ENCODE assay signal across 33 cellular contexts in the genomic region with DNA sequence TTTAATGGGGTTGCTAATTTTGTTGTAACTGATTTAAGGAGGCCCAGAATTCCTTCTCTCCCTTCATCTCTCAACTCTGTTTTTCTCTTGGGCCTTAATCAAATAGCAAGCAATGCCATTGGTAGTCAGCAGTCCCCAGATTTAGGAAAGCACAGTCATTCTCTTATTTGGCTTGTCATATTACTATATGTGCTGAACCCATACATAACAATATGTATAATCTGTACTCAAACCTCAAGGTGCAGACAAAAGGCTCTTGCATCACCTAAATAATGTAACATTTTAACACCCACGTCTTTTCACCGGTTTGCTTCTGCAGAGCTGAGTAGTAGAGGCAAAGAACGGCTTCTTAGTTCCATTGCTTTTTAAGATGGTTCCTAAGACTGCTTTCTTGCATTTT.
"Had no signal": no experiment of that assay in that cellular context is flagged by ENCODE, and none has a peak within 500 bp of the region (broad histone marks: within the 10 kb centered on the region; RNA-seq: fewer than 3 reads in every experiment).

No MANE protein-coding gene starts in this region.

- H3K27me3 Mint-ChIP-seq: activated CD4-positive, alpha-beta T cell treated with anti-CD3 and anti-CD28 coated beads for 36 hours; activated CD8-positive, alpha-beta memory T cell treated with anti-CD3 and anti-CD28 coated beads, Interleukin-2, amount 10 ng/mL, durations not matched to agents 7 days and 5 days; activated naive CD4-positive, alpha-beta T cell treated with anti-CD3 and anti-CD28 coated beads, Interleukin-2, amount 10 ng/mL, durations not matched to agents 7 days and 5 days; activated naive CD8-positive, alpha-beta T cell treated with anti-CD3 and anti-CD28 coated beads, Interleukin-2, amount 50 U/mL, for 24 hours; naive B cell; stimulated activated memory B cell treated with anti-CD40 and anti-IgM and Interleukin-4, amounts not matched to agents 10 μg/mL and 1 μg/mL and 100 μg/mL, for 72 hours had no signal

- H3K4me3 Mint-ChIP-seq: activated CD4-positive, alpha-beta T cell treated with anti-CD3 and anti-CD28 coated beads for 36 hours; activated CD8-positive, alpha-beta memory T cell treated with anti-CD3 and anti-CD28 coated beads, Interleukin-2, amount 10 ng/mL, durations not matched to agents 7 days and 5 days; activated CD8-positive, alpha-beta T cell treated with anti-CD3 and anti-CD28 coated beads, Interleukin-2, amount 10 ng/mL, durations not matched to agents 7 days and 5 days; activated naive CD4-positive, alpha-beta T cell treated with anti-CD3 and anti-CD28 coated beads, Interleukin-2, amount 10 ng/mL, durations not matched to agents 7 days and 5 days; activated naive CD8-positive, alpha-beta T cell treated with anti-CD3 and anti-CD28 coated beads, Interleukin-2, amount 50 U/mL, for 24 hours; immature natural killer cell; mesothelial cell of epicardium; naive B cell; nephron progenitor cell; stimulated activated memory B cell treated with anti-CD40 and anti-IgM and Interleukin-4, amounts not matched to agents 10 μg/mL and 1 μg/mL and 100 μg/mL, for 72 hours had no signal

- DNase-seq: activated CD4-positive, alpha-beta T cell treated with anti-CD3 and anti-CD28 coated beads for 36 hours; activated CD4-positive, CD25-positive, alpha-beta regulatory T cell; activated CD8-positive, alpha-beta memory T cell treated with anti-CD3 and anti-CD28 coated beads, Interleukin-2, amount 10 ng/mL, durations not matched to agents 7 days and 5 days; activated CD8-positive, alpha-beta T cell treated with anti-CD3 and anti-CD28 coated beads, Interleukin-2, amount 10 ng/mL, durations not matched to agents 7 days and 5 days; activated effector memory CD4-positive, alpha-beta T cell treated with anti-CD3 and anti-CD28 coated beads, Interleukin-2, amount 50 U/mL, for 16 hours; activated naive CD4-positive, alpha-beta T cell treated with anti-CD3 and anti-CD28 coated beads, Interleukin-2, amount 10 ng/mL, durations not matched to agents 7 days and 5 days; activated naive CD8-positive, alpha-beta T cell treated with anti-CD3 and anti-CD28 coated beads, Interleukin-2, amount 50 U/mL, for 24 hours; amygdala; central memory CD4-positive, alpha-beta T cell; foreskin fibroblast; heart left ventricle; hypothalamus; immature natural killer cell; kidney; left colon; mammary epithelial cell; naive B cell; nephron progenitor cell; nucleus accumbens; pancreas; retina; stimulated activated CD4-positive, alpha-beta T cell treated with anti-CD3 and anti-CD28 coated beads, Interleukin-12 subunit alpha, Interleukin-12 subunit beta, amount 100 ng/mL, for 4 hours; stimulated activated CD4-positive, alpha-beta T cell treated with anti-CD3 and anti-CD28 coated beads, Interleukin-4, amount 100 ng/mL, for 24 hours; stomach; T-helper 2 cell; thyroid gland; upper lobe of right lung had no signal

- H3K36me3 ChIP-seq: heart left ventricle, pancreas, prostate gland, stomach, thyroid gland, upper lobe of right lung had no signal

- H3K27me3 ChIP-seq: heart left ventricle, pancreas, stomach, thyroid gland, upper lobe of right lung had no signal

- H3K27ac ChIP-seq: heart left ventricle, pancreas, prostate gland, skin epidermis, stomach, thyroid gland, upper lobe of right lung had no signal

- H3K4me1 Mint-ChIP-seq: activated naive CD4-positive, alpha-beta T cell treated with anti-CD3 and anti-CD28 coated beads, Interleukin-2, amount 10 ng/mL, durations not matched to agents 7 days and 5 days; mesothelial cell of epicardium; nephron progenitor cell had no signal

- H3K27ac Mint-ChIP-seq: activated CD4-positive, alpha-beta T cell treated with anti-CD3 and anti-CD28 coated beads for 36 hours; activated CD8-positive, alpha-beta memory T cell treated with anti-CD3 and anti-CD28 coated beads, Interleukin-2, amount 10 ng/mL, durations not matched to agents 7 days and 5 days; activated CD8-positive, alpha-beta T cell treated with anti-CD3 and anti-CD28 coated beads, Interleukin-2, amount 10 ng/mL, durations not matched to agents 7 days and 5 days; activated naive CD4-positive, alpha-beta T cell treated with anti-CD3 and anti-CD28 coated beads, Interleukin-2, amount 10 ng/mL, durations not matched to agents 7 days and 5 days; activated naive CD8-positive, alpha-beta T cell treated with anti-CD3 and anti-CD28 coated beads, Interleukin-2, amount 50 U/mL, for 24 hours; immature natural killer cell; mesothelial cell of epicardium; nephron progenitor cell; stimulated activated memory B cell treated with anti-CD40 and anti-IgM and Interleukin-4, amounts not matched to agents 10 μg/mL and 1 μg/mL and 100 μg/mL, for 72 hours had no signal

- H3K4me3 ChIP-seq: heart left ventricle, pancreas, prostate gland, skin epidermis, stomach, thyroid gland, upper lobe of right lung had no signal

- ATAC-seq: activated CD4-positive, alpha-beta T cell treated with anti-CD3 and anti-CD28 coated beads for 36 hours; activated CD8-positive, alpha-beta memory T cell treated with anti-CD3 and anti-CD28 coated beads, Interleukin-2, amount 10 ng/mL, durations not matched to agents 7 days and 5 days; activated CD8-positive, alpha-beta T cell treated with anti-CD3 and anti-CD28 coated beads, Interleukin-2, amount 10 ng/mL, durations not matched to agents 7 days and 5 days; activated naive CD8-positive, alpha-beta T cell treated with anti-CD3 and anti-CD28 coated beads, Interleukin-2, amount 50 U/mL, for 24 hours; esophagus mucosa; heart left ventricle; left colon; sciatic nerve; stimulated activated memory B cell treated with anti-CD40 and anti-IgM and Interleukin-4, amounts not matched to agents 10 μg/mL and 1 μg/mL and 100 μg/mL, for 72 hours; upper lobe of right lung had no signal

- H3K9me3 ChIP-seq: pancreas, prostate gland, thyroid gland, upper lobe of right lung had no signal

- H3K4me1 ChIP-seq: heart left ventricle, prostate gland, stomach, thyroid gland, upper lobe of right lung had no signal
